8 cellular contexts compared by ENCODE assay signal in genomic region chr10:9302142-9302746, GRCh38.
A peak's percentile ranks its signal among the peaks of the same experiment; 100 is the strongest.
DNase-seq lines count a peak whose midpoint lies in the region; ATAC-seq, FAIRE-seq and TF ChIP-seq lines count a peak whose summit lies in the region.

No MANE protein-coding gene starts in this region.

- H2AK5ac ChIP-seq in H1 (ENCODE audit: low read depth, low read length), result no peak overlapping the region

- no peaks in the 10 kb centered on the region for H3K79me1 ChIP-seq in H1 (ENCODE audit: low read depth, low read length)

- no peak overlapping the region for H3K14ac ChIP-seq in H1 (ENCODE audit: insufficient read length)

- H3F3A ChIP-seq in PC-9 (ENCODE audit: insufficient read depth, low read depth), result no peaks in the 10 kb centered on the region

- no peaks in the 10 kb centered on the region for H3K27me3 ChIP-seq in PC-9 (ENCODE audit: insufficient read depth, low read depth)
- no peaks in the 10 kb centered on the region for H3K27me3 ChIP-seq in H1 (replicated peaks in 1 of 4; ENCODE audit: control insufficient read depth in 3 of 4, extremely low read depth in 1 of 4, insufficient read depth in 3 of 4, low read length in 3 of 4)

- no peak overlapping the region for H3K27ac Mint-ChIP-seq in activated CD4-positive, alpha-beta T cell treated with anti-CD3 and anti-CD28 coated beads, Interleukin-2, amount 10 ng/mL, durations not matched to agents 24 days and 14 days
- no peak overlapping the region for H3K27ac Mint-ChIP-seq in nephron

- CTCF ChIA-PET in PC-9 (lab: Charles Lee), result interaction anchor here (1.0 kb wide), 1 partner anchor 1777 kb away, joined by 7 read pairs; no protein-coding TSS in a partner anchor
- CTCF ChIA-PET in H1 (lab: Charles Lee; ENCODE audit: partially characterized antibody), result interaction anchor here (0.5 to 1.6 kb wide), 15 partner anchors 10 to 1891 kb away, joined by 3 to 5 read pairs (median 3); no protein-coding TSS in a partner anchor

- H3K27me3 Mint-ChIP-seq in activated CD4-positive, alpha-beta T cell treated with anti-CD3 and anti-CD28 coated beads, Interleukin-2, amount 10 ng/mL, durations not matched to agents 24 days and 14 days, result peaks cover 7% of the 10 kb centered on the region
- H3K27me3 Mint-ChIP-seq in nephron (ENCODE audit: low read depth), result peaks cover 39% of the 10 kb centered on the region

- H2BK5ac ChIP-seq in H1 (ENCODE audit: low read depth, low read length), result no peak overlapping the region

- H2BK15ac ChIP-seq in H1 (ENCODE audit: low read length), result no peak overlapping the region

- FAIRE-seq in H1 (lab: Jason Lieb, UNC), result peak; percentile 88

- no peaks in the 10 kb centered on the region for H3K36me3 Mint-ChIP-seq in activated CD4-positive, alpha-beta T cell treated with anti-CD3 and anti-CD28 coated beads, Interleukin-2, amount 10 ng/mL, durations not matched to agents 24 days and 14 days (ENCODE audit: low read depth)
- H3K36me3 Mint-ChIP-seq in nephron (ENCODE audit: low read depth), result no peaks in the 10 kb centered on the region

- H3K36me3 ChIP-seq in PC-9 (ENCODE audit: low read depth) (no peaks in the 10 kb centered on the region), H1 (ENCODE audit: control insufficient read depth in 2 of 4, insufficient read depth in 4 of 4, low read length in 3 of 4) (no peaks in the 10 kb centered on the region)

- peak; percentile 67 for TF ChIP-seq RAD21 in H1 (IDR thresholded peaks at IDR 0.05 in 1 of 2, conservative IDR thresholded peaks at IDR 0.05 in 1 of 2; ENCODE audit: low read depth in 2 of 2, low read length in 2 of 2)

- H3K4ac ChIP-seq in H1 (replicated peaks; ENCODE audit: insufficient read length, low read depth, low read length), result no peak overlapping the region

- H3K4me1 Mint-ChIP-seq in activated CD4-positive, alpha-beta T cell treated with anti-CD3 and anti-CD28 coated beads, Interleukin-2, amount 10 ng/mL, durations not matched to agents 24 days and 14 days, result peaks cover 1% of the 10 kb centered on the region
- no peaks in the 10 kb centered on the region for H3K4me1 Mint-ChIP-seq in nephron

- no peaks in the 10 kb centered on the region for H3K9me2 ChIP-seq in PC-9 (ENCODE audit: insufficient read depth)

- H3K4me3 ChIP-seq in PC-9, result no peak overlapping the region
- H3K4me3 ChIP-seq in H1 (ENCODE audit: extremely low read depth in 1 of 4, insufficient read depth in 2 of 4, low read depth in 3 of 4, low read length in 4 of 4), result no peak overlapping the region

- H3K18ac ChIP-seq in H1 (ENCODE audit: extremely low read depth, low read length), result no peak overlapping the region

- no peak overlapping the region for H2BK120ac ChIP-seq in H1 (replicated peaks; ENCODE audit: low read depth, low read length)

- no peaks in the 10 kb centered on the region for H3K23me2 ChIP-seq in H1 (ENCODE audit: low read depth, low read length)

- no peak overlapping the region for H3K4me2 ChIP-seq in PC-9
- no peak overlapping the region for H3K4me2 ChIP-seq in H1 (ENCODE audit: insufficient read depth in 1 of 2, low read depth in 2 of 2, low read length in 2 of 2)

- H3K9ac ChIP-seq in H1 (replicated peaks in 1 of 4; ENCODE audit: extremely low read depth in 1 of 4, low read depth in 3 of 4, low read length in 3 of 4), result no peak overlapping the region

- H2AFZ ChIP-seq in PC-9 (no peak overlapping the region), H1 (ENCODE audit: low read length) (no peak overlapping the region)

- peak; percentile 74 for DNase-seq in activated CD4-positive, alpha-beta T cell treated with anti-CD3 and anti-CD28 coated beads, Interleukin-2, amount 10 ng/mL, durations not matched to agents 24 days and 14 days
- DNase-seq in activated CD4-positive, alpha-beta T cell treated with anti-CD3 and anti-CD28 coated beads, Interleukin-2, amount 50 U/mL, for 4 hours, result no peak
- DNase-seq in PC-9 (peak in 1 of 2 experiments; percentile 61), H1 (ENCODE audit: low read depth in 1 of 2, low spot score in 2 of 2) (no peak), mucosa of gallbladder (ENCODE audit: low spot score) (no peak)

- TF ChIP-seq CTCF in PC-9 (conservative IDR thresholded peaks at IDR 0.05), result peak; percentile 72
- peak in 2 of 3 experiments; percentile 1 to 32; a peak in 2 of 4 replicates for TF ChIP-seq CTCF in H1 (IDR thresholded peaks at IDR 0.05; ENCODE audit: control extremely low read depth in 1 of 3, insufficient read depth in 1 of 3, low read depth in 1 of 3, low read length in 3 of 3)
- peak; percentile 39 to 59 (median 44) for TF ChIP-seq CTCF in nephron (IDR thresholded peaks at IDR 0.05; ENCODE audit: unreplicated experiment in 3 of 3)

- POLR2A ChIA-PET in PC-9 (lab: Charles Lee; ENCODE audit: unreplicated experiment) (no interaction called here), H1 (lab: Charles Lee; ENCODE audit: partially characterized antibody) (no interaction called here)

- no peak for TF ChIP-seq POLR2A in H1 (IDR thresholded peaks at IDR 0.05; ENCODE audit: control extremely low read depth in 1 of 2, low read depth in 2 of 2, low read length in 2 of 2)

- WGBS in H1 (ENCODE audit: extremely low coverage in 1 of 2, insufficient coverage in 1 of 2, insufficient read length in 1 of 2, insufficient replicate concordance in 2 of 2, low coverage in 1 of 2, low lambda C conversion rate in 2 of 2, missing lambda C conversion rate in 1 of 2), 2 experiments, result 60% methylated on average over 3 of the region's 3 CpGs; no CpG with 5 or more reads in 1 of the 2 experiments

- peak; percentile 62 for ATAC-seq in HG02981 (IDR thresholded peaks at IDR 0.05; ENCODE audit: unreplicated experiment)
- no peak for ATAC-seq in HG02798 (IDR thresholded peaks at IDR 0.05; ENCODE audit: poor library complexity, unreplicated experiment)

- no peaks in the 10 kb centered on the region for H4K20me1 ChIP-seq in PC-9 (ENCODE audit: insufficient read depth)
- H4K20me1 ChIP-seq in H1 (replicated peaks in 1 of 2; ENCODE audit: control insufficient read depth in 1 of 2, insufficient read depth in 2 of 2, low read length in 2 of 2), result no peaks in the 10 kb centered on the region

- H4K91ac ChIP-seq in H1 (replicated peaks; ENCODE audit: insufficient read length, low read length), result no peak overlapping the region

- no peak overlapping the region for H2BK20ac ChIP-seq in H1 (ENCODE audit: low read length)

- no peak overlapping the region for H4K5ac ChIP-seq in H1 (ENCODE audit: insufficient read length, low read depth, low read length)

- H3K27ac ChIP-seq in PC-9 (no peak overlapping the region), H1 (ENCODE audit: low read depth, low read length) (no peak overlapping the region)

- H3K9me3 ChIP-seq in PC-9 (ENCODE audit: insufficient read depth, low read depth) (no peaks in the 10 kb centered on the region), H1 (ENCODE audit: insufficient read depth in 2 of 2, low read depth in 1 of 2, low read length in 1 of 2) (no peaks in the 10 kb centered on the region)

- H3K23ac ChIP-seq in H1 (ENCODE audit: insufficient read length), result no peak overlapping the region

- no peaks in the 10 kb centered on the region for H3K9me3 Mint-ChIP-seq in activated CD4-positive, alpha-beta T cell treated with anti-CD3 and anti-CD28 coated beads, Interleukin-2, amount 10 ng/mL, durations not matched to agents 24 days and 14 days
- H3K9me3 Mint-ChIP-seq in nephron, result no peaks in the 10 kb centered on the region

- intact Hi-C loops in activated CD4-positive, alpha-beta T cell treated with anti-CD3 and anti-CD28 coated beads, Interleukin-2, amount 10 ng/mL, durations not matched to agents 24 days and 14 days (cut with micrococcal nuclease), result loop anchor here (1.0 to 10.0 kb wide), 6 partner anchors 93 to 1777 kb away; no protein-coding TSS in a partner anchor
- intact Hi-C loops in PC-9 (cut with micrococcal nuclease; ENCODE audit: unreplicated experiment), result loop anchor here (1.0 to 10.0 kb wide), 5 partner anchors 75 to 1777 kb away; no protein-coding TSS in a partner anchor

- H3K79me2 ChIP-seq in PC-9 (ENCODE audit: low read depth) (no peaks in the 10 kb centered on the region), H1 (ENCODE audit: control insufficient read depth in 1 of 2, insufficient read depth in 2 of 2, low read length in 2 of 2) (no peaks in the 10 kb centered on the region)

- BruUV-seq in PC-9 (replicated peaks; lab: Mats Ljungman, UMichigan), result no TSS peak

- no peak overlapping the region for H3K56ac ChIP-seq in H1 (replicated peaks; ENCODE audit: insufficient read length, low read depth, low read length)

- H3K4me3 Mint-ChIP-seq in activated CD4-positive, alpha-beta T cell treated with anti-CD3 and anti-CD28 coated beads, Interleukin-2, amount 10 ng/mL, durations not matched to agents 24 days and 14 days, result no peak overlapping the region
- H3K4me3 Mint-ChIP-seq in nephron, result no peak overlapping the region

- no peak for TF ChIP-seq EP300 in H1 (IDR thresholded peaks at IDR 0.05; ENCODE audit: borderline replicate concordance in 1 of 2, low read depth in 2 of 2, low read length in 2 of 2)

- H2BK12ac ChIP-seq in H1 (ENCODE audit: low read depth, low read length), result no peak overlapping the region

- no peak overlapping the region for H4K8ac ChIP-seq in H1 (ENCODE audit: extremely low read depth, insufficient read depth, low read length)

- H3K4me1 ChIP-seq in PC-9 (replicated peaks; ENCODE audit: insufficient read depth) (peaks cover 8% of the 10 kb centered on the region; the same call in 1 of the 2 replicates), H1 (replicated peaks in 1 of 4; ENCODE audit: control insufficient read depth in 3 of 4, insufficient read depth in 4 of 4, low read length in 3 of 4) (no peaks in the 10 kb centered on the region)

TF ChIP-seq in H1, 55 proteins besides CTCF, POLR2A, EP300 and RAD21 (continues in another document):
- TF ChIP-seq FOSL1 (IDR thresholded peaks at IDR 0.05; ENCODE audit: insufficient read depth, low read depth, low read length), result no peak

Comparison
In these comparisons a context has a peak if more than half of its experiments do, and no peak if none do; other contexts are left out.
1. CTCF ChIP-seq: peak in every context shown above with its lines; median percentile 72 in PC-9; 44 in nephron; 16 in H1.